Comparison of ENCODE assay signal across 25 cellular contexts in genomic region chr12:83471341-83471740, GRCh38.
"Had no signal": no experiment of that assay in that cellular context is flagged by ENCODE, and none has a peak within 500 bp of the region (broad histone marks: within the 10 kb centered on the region; RNA-seq: fewer than 3 reads in every experiment).

No MANE protein-coding gene starts in this region.

- H3K4me1 Mint-ChIP-seq: activated B cell treated with CpG ODN at 0.5 μM for 24 hours; activated CD4-positive, alpha-beta T cell treated with anti-CD3 and anti-CD28 coated beads, Interleukin-2, amount 10 ng/mL, durations not matched to agents 24 days and 14 days; activated naive CD8-positive, alpha-beta T cell treated with anti-CD3 and anti-CD28 coated beads, Interleukin-2, amount 50 U/mL, for 24 hours; central memory CD8-positive, alpha-beta T cell had no signal

- H3K4me3 Mint-ChIP-seq: activated B cell treated with CpG ODN at 0.5 μM for 24 hours; activated CD4-positive, alpha-beta T cell treated with anti-CD3 and anti-CD28 coated beads, Interleukin-2, amount 10 ng/mL, durations not matched to agents 24 days and 14 days; activated naive CD8-positive, alpha-beta T cell treated with anti-CD3 and anti-CD28 coated beads, Interleukin-2, amount 50 U/mL, for 24 hours; activated T-cell treated with anti-CD3 and anti-CD28 coated beads, Interleukin-2, amount 50 U/mL, for 4 hours; central memory CD8-positive, alpha-beta T cell; T-helper 1 cell treated with Interleukin-12 subunit alpha and Interleukin-12 subunit beta and Interleukin-4 antibody, amounts not matched to agents 30 μg/mL and 1 μg/mL, for 36 hours had no signal

- H3K36me3 Mint-ChIP-seq: activated naive CD4-positive, alpha-beta T cell treated with anti-CD3 and anti-CD28 coated beads, Interleukin-2, amount 50 U/mL, for 72 hours had no signal

- H3K27me3 ChIP-seq: ascending aorta, body of pancreas, SJCRH30 had no signal

- H3K4me3 ChIP-seq: ascending aorta, body of pancreas, SJCRH30 had no signal

- H3K27ac ChIP-seq: ascending aorta, body of pancreas, SJCRH30 had no signal

- H3K9me3 Mint-ChIP-seq: activated CD4-positive, alpha-beta T cell treated with anti-CD3 and anti-CD28 coated beads, Interleukin-2, amount 10 ng/mL, durations not matched to agents 24 days and 14 days; activated naive CD8-positive, alpha-beta T cell treated with anti-CD3 and anti-CD28 coated beads, Interleukin-2, amount 50 U/mL, for 24 hours; activated T-cell treated with anti-CD3 and anti-CD28 coated beads, Interleukin-2, amount 50 U/mL, for 4 hours; central memory CD8-positive, alpha-beta T cell; T-helper 1 cell treated with Interleukin-12 subunit alpha and Interleukin-12 subunit beta and Interleukin-4 antibody, amounts not matched to agents 30 μg/mL and 1 μg/mL, for 36 hours had no signal

- DNase-seq: activated B cell treated with CpG ODN at 0.5 μM for 24 hours; activated CD4-positive, alpha-beta T cell treated with anti-CD3 and anti-CD28 coated beads for 1 hour; activated CD4-positive, alpha-beta T cell treated with anti-CD3 and anti-CD28 coated beads, Interleukin-2, amount 10 ng/mL, durations not matched to agents 24 days and 14 days; activated CD4-positive, alpha-beta T cell treated with anti-CD3 and anti-CD28 coated beads, Interleukin-2, amount 50 U/mL, for 48 hours; activated CD8-positive, alpha-beta memory T cell treated with anti-CD3 and anti-CD28 coated beads for 24 hours; activated effector memory CD4-positive, alpha-beta T cell treated with anti-CD3 and anti-CD28 coated beads, Interleukin-2, amount 50 U/mL, for 16 hours; activated naive CD4-positive, alpha-beta T cell treated with Interleukin-2 at 50 U/mL for 16 hours; activated naive CD8-positive, alpha-beta T cell treated with anti-CD3 and anti-CD28 coated beads, Interleukin-2, amount 50 U/mL, for 24 hours; activated T-cell treated with anti-CD3 and anti-CD28 coated beads, Interleukin-2, amount 50 U/mL, for 4 hours; amniotic stem cell; body of pancreas; KG1; NCI-H1048; NCI-H1694; NCI-H2029; NCI-H2107; NCI-H524 treated with DMSO at 0.1 percent for 48 hours; NCI-H82; SJCRH30; T-helper 9 cell had no signal

- H3K27me3 Mint-ChIP-seq: activated B cell treated with CpG ODN at 0.5 μM for 24 hours; activated CD4-positive, alpha-beta T cell treated with anti-CD3 and anti-CD28 coated beads, Interleukin-2, amount 10 ng/mL, durations not matched to agents 24 days and 14 days; activated naive CD8-positive, alpha-beta T cell treated with anti-CD3 and anti-CD28 coated beads, Interleukin-2, amount 50 U/mL, for 24 hours; central memory CD8-positive, alpha-beta T cell had no signal

- ATAC-seq: activated naive CD4-positive, alpha-beta T cell treated with anti-CD3 and anti-CD28 coated beads, Interleukin-2, amount 50 U/mL, for 72 hours; activated naive CD8-positive, alpha-beta T cell treated with anti-CD3 and anti-CD28 coated beads, Interleukin-2, amount 50 U/mL, for 24 hours; activated T-cell treated with anti-CD3 and anti-CD28 coated beads, Interleukin-2, amount 50 U/mL, for 4 hours; body of pancreas; SK-N-SH treated with all-trans-retinoic acid at 6 μM for 48 hours had no signal

- H3K4me1 ChIP-seq: ascending aorta, body of pancreas had no signal

- H3K27ac Mint-ChIP-seq: activated B cell treated with CpG ODN at 0.5 μM for 24 hours; activated CD4-positive, alpha-beta T cell treated with anti-CD3 and anti-CD28 coated beads, Interleukin-2, amount 10 ng/mL, durations not matched to agents 24 days and 14 days; activated naive CD4-positive, alpha-beta T cell treated with anti-CD3 and anti-CD28 coated beads, Interleukin-2, amount 50 U/mL, for 72 hours; activated naive CD8-positive, alpha-beta T cell treated with anti-CD3 and anti-CD28 coated beads, Interleukin-2, amount 50 U/mL, for 24 hours; T-helper 1 cell treated with Interleukin-12 subunit alpha and Interleukin-12 subunit beta and Interleukin-4 antibody, amounts not matched to agents 30 μg/mL and 1 μg/mL, for 36 hours had no signal

- H3K36me3 ChIP-seq: ascending aorta, SJCRH30 had no signal

- H3K9me3 ChIP-seq: ascending aorta, body of pancreas, SJCRH30 had no signal
